In the genomic region with DNA sequence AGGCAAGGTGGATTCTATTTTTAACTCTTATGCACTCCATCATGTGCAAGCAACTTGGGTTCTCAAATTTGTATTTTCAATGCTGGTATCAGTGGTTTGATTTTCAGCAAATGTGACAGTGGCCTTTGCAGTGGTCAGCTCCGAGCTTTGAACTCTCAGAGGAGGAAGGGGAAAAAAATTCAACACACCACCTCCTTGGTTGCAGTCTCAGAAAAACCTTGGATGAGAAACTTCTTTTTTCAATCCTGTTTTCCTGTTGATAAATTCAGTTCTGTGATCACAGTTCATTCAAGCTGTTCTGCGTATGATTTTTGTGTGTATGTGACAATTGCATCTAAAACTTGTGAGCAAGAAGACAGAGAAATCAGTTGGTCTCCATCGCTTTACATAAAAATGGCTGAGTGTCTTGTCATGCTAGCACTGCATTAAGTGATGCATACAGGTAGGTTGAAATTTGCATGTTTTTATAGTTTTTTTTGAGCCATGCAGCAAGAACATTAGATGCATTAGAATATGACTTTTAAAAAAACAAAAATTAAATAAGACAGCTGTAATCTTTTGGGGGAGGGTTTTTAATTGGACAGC, we compare ENCODE assay signal across 12 cellular contexts. TPM values are rescaled to one million over a fixed set of nuclear protein-coding genes. Genes with fewer than 3 reads are reported as not detected.
DNase-seq lines count a peak whose midpoint lies in the region; ATAC-seq, FAIRE-seq and TF ChIP-seq lines count a peak whose summit lies in the region.
"Had no signal": no experiment of that assay in that cellular context is flagged by ENCODE, and none has a peak within 500 bp of the region (broad histone marks: within the 10 kb centered on the region; RNA-seq: fewer than 3 reads in every experiment).

No MANE protein-coding gene starts in this region.

- intact Hi-C loops in OCI-LY7 (cut with micrococcal nuclease; ENCODE audit: unreplicated experiment), result loop anchor here (1.0 to 10.0 kb wide), 3 partner anchors 76 to 490 kb away; a partner anchor contains a TSS

- FAIRE-seq in urothelium cell line (lab: Jason Lieb, UNC), result no peak

- H4K20me1 ChIP-seq in SK-N-SH (ENCODE audit: insufficient read depth) (no peaks in the 10 kb centered on the region), OCI-LY7 (ENCODE audit: insufficient read depth, low read length) (no peaks in the 10 kb centered on the region)

- H2AFZ ChIP-seq in SK-N-SH (ENCODE audit: low read depth) (peak overlapping the region; percentile 7; the same call in 1 of the 2 replicates), OCI-LY7 (ENCODE audit: low read length) (peak overlapping the region; percentile 98)

- no TSS peak for BruUV-seq in OCI-LY7 (replicated peaks; lab: Mats Ljungman, UMichigan)

- 0 out of 2 replicates have a peak overlapping the region, but pooled peaks have one; percentile 55 for H3K4me2 ChIP-seq in SK-N-SH
- H3K4me2 ChIP-seq in OCI-LY7 (ENCODE audit: low read length), result peak overlapping the region; percentile 78
- H3K4me2 ChIP-seq: neural progenitor cell had no signal

- H3K9ac ChIP-seq in SK-N-SH, result 0 out of 2 replicates have a peak overlapping the region, but pooled peaks have one; percentile 14
- H3K9ac ChIP-seq: neural progenitor cell had no signal

- CTCF ChIA-PET in SK-N-SH (lab: Yijun Ruan, JAX) (interaction anchor here (0.9 to 1.4 kb wide), 4 partner anchors 14 to 76 kb away, joined by 3 to 4 read pairs (median 4); no protein-coding TSS in a partner anchor), OCI-LY7 (lab: Charles Lee; ENCODE audit: unreplicated experiment) (no interaction called here)

- no peaks in the 10 kb centered on the region; the same call in 1 of the 2 replicates for H3K79me2 ChIP-seq in SK-N-SH (ENCODE audit: insufficient read depth)
- peaks cover 14% of the 10 kb centered on the region; the same call in 1 of the 2 replicates for H3K79me2 ChIP-seq in OCI-LY7 (ENCODE audit: insufficient read depth, low read depth, low read length)

- ATAC-seq in SK-N-SH treated with all-trans-retinoic acid at 6 μM for 48 hours (no peak), HG02588 (IDR thresholded peaks at IDR 0.05; ENCODE audit: unreplicated experiment) (no peak)
- ATAC-seq: Panc1 had no signal

- no peak for TF ChIP-seq RAD21 in SK-N-SH (IDR thresholded peaks at IDR 0.05; ENCODE audit: low read length)

- TF ChIP-seq EP300 in SK-N-SH (IDR thresholded peaks at IDR 0.05; ENCODE audit: borderline replicate concordance in 1 of 2, low read depth in 1 of 2, low read length in 1 of 2) (no peak), suprapubic skin (IDR thresholded peaks at IDR 0.05) (no peak)

- H3F3A ChIP-seq in SK-N-SH (replicated peaks; ENCODE audit: insufficient read depth), result peaks cover 4% of the 10 kb centered on the region

- WGBS in SK-N-SH (ENCODE audit: low lambda C conversion rate), result 83% methylated on average over 3 of the region's 3 CpGs
- WGBS in suprapubic skin, result 82% methylated on average over 3 of the region's 3 CpGs

- TF ChIP-seq POLR2A in suprapubic skin (IDR thresholded peaks at IDR 0.05), result no peak

- H3K9me3 ChIP-seq in SK-N-SH, result no peaks in the 10 kb centered on the region
- no peaks in the 10 kb centered on the region for H3K9me3 ChIP-seq in OCI-LY7 (ENCODE audit: low read length)
- no peaks in the 10 kb centered on the region for H3K9me3 ChIP-seq in suprapubic skin

- H3K36me3 ChIP-seq in SK-N-SH (replicated peaks in 1 of 2; ENCODE audit: control insufficient read depth in 1 of 2, insufficient read depth in 2 of 2, low read length in 1 of 2) (peaks cover 3 to 16% of the 10 kb centered on the region in 2 experiments), OCI-LY7 (ENCODE audit: insufficient read depth, low read length) (no peaks in the 10 kb centered on the region), suprapubic skin (no peaks in the 10 kb centered on the region)
- H3K36me3 ChIP-seq: neural progenitor cell had no signal

- H3K9me2 ChIP-seq in SK-N-SH (no peaks in the 10 kb centered on the region), OCI-LY7 (ENCODE audit: insufficient read depth, low read length) (no peaks in the 10 kb centered on the region)

- H3K27me3 ChIP-seq in SK-N-SH (ENCODE audit: insufficient read depth) (no peaks in the 10 kb centered on the region), suprapubic skin (no peaks in the 10 kb centered on the region)
- H3K27me3 ChIP-seq: neural progenitor cell had no signal

- H3K4me3 ChIP-seq in SK-N-SH (ENCODE audit: low read depth in 2 of 2, low read length in 1 of 2), result peak overlapping the region in 1 of 2 experiments; percentile 45; a peak in 2 of 4 replicates
- peak overlapping the region; percentile 71 for H3K4me3 ChIP-seq in OCI-LY7 (ENCODE audit: low read depth, low read length, poor library complexity, severe bottlenecking)
- peak overlapping the region; percentile 50 to 79 for H3K4me3 ChIP-seq in foreskin fibroblast (ENCODE audit: low read depth in 1 of 2, low read length in 2 of 2)
- H3K4me3 ChIP-seq in suprapubic skin, result peak overlapping the region; percentile 19
- H3K4me3 ChIP-seq: neural progenitor cell had no signal

- POLR2A ChIA-PET in SK-N-SH (lab: Yijun Ruan, JAX) (interaction anchor here (1.8 kb wide), 1 partner anchor 100 kb away, joined by 4 read pairs; no protein-coding TSS in a partner anchor), OCI-LY7 (lab: Charles Lee) (interaction anchor here (0.5 to 2.6 kb wide), 16 partner anchors 8 to 490 kb away, joined by 3 to 15 read pairs (median 4); a partner anchor contains a TSS)

- no peak for DNase-seq in SK-N-SH
- peak; percentile 57 for DNase-seq in OCI-LY7 (ENCODE audit: low spot score)
- DNase-seq in foreskin fibroblast, result no peak
- DNase-seq in suprapubic skin (ENCODE audit: low spot score in 2 of 2), result no peak
- DNase-seq in NOMO-1 treated with DMSO at 0.1 percent for 48 hours (lab: John Stamatoyannopoulos, UW; ENCODE audit: unreplicated experiment), result no peak
- DNase-seq in urothelium cell line (ENCODE audit: low spot score), result no peak
- DNase-seq: NCI-H2029; stimulated activated naive B cell treated with anti-CD40 and anti-IgM and Interleukin-4, amounts not matched to agents 10 μg/mL and 1 μg/mL and 100 μg/mL, for 72 hours had no signal

- TF ChIP-seq CTCF in SK-N-SH (IDR thresholded peaks at IDR 0.05) (no peak), OCI-LY7 (conservative IDR thresholded peaks at IDR 0.05; ENCODE audit: low read length) (no peak), foreskin fibroblast (IDR thresholded peaks at IDR 0.05; ENCODE audit: low read depth, low read length) (no peak), suprapubic skin (IDR thresholded peaks at IDR 0.05) (no peak)

- H3K4me1 ChIP-seq in SK-N-SH (ENCODE audit: control insufficient read depth in 1 of 2, insufficient read depth in 2 of 2, low read depth in 1 of 2, low read length in 1 of 2) (peaks cover 10 to 19% of the 10 kb centered on the region in 2 experiments; a peak in 3 of 4 replicates), OCI-LY7 (ENCODE audit: insufficient read depth, low read length, poor library complexity, severe bottlenecking) (peaks cover 36% of the 10 kb centered on the region), suprapubic skin (peaks cover 46% of the 10 kb centered on the region)

- H3K27ac ChIP-seq in SK-N-SH (ENCODE audit: low read depth in 2 of 2, low read length in 1 of 2) (peak overlapping the region in 1 of 2 experiments; percentile 94; a peak in 3 of 4 replicates), OCI-LY7 (ENCODE audit: low read depth, low read length, poor library complexity, severe bottlenecking) (peak overlapping the region; percentile 84), suprapubic skin (peak overlapping the region; percentile 75)
- H3K27ac ChIP-seq: neural progenitor cell had no signal

TF ChIP-seq in SK-N-SH, 30 proteins besides CTCF, POLR2A, EP300 and RAD21 (continues in another document):
- no peak for TF ChIP-seq SMC3 (IDR thresholded peaks at IDR 0.05; ENCODE audit: low read depth, low read length)
- no peak for TF ChIP-seq FOXJ3 (CRISPR knock-in tag; IDR thresholded peaks at IDR 0.05)
- TF ChIP-seq RCOR1 (IDR thresholded peaks at IDR 0.05; ENCODE audit: low read length), result no peak
- TF ChIP-seq YY1 (IDR thresholded peaks at IDR 0.05; ENCODE audit: low read depth), result no peak
- TF ChIP-seq FOSL2 (IDR thresholded peaks at IDR 0.05; ENCODE audit: borderline replicate concordance, low read depth), result no peak
- no peak for TF ChIP-seq MXI1 (IDR thresholded peaks at IDR 0.05; ENCODE audit: low read depth, low read length)
- TF ChIP-seq, protein P1, sequence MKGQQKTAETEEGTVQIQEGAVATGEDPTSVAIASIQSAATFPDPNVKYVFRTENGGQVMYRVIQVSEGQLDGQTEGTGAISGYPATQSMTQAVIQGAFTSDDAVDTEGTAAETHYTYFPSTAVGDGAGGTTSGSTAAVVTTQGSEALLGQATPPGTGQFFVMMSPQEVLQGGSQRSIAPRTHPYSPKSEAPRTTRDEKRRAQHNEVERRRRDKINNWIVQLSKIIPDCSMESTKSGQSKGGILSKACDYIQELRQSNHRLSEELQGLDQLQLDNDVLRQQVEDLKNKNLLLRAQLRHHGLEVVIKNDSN (IDR thresholded peaks at IDR 0.05; ENCODE audit: borderline replicate concordance, low read depth), result no peak
- TF ChIP-seq EZH2phosphoT487 (IDR thresholded peaks at IDR 0.05; ENCODE audit: borderline replicate concordance, low read depth), result no peak

TF ChIP-seq in SK-N-SH treated with all-trans-retinoic acid at 6 μM for 48 hours, 23 proteins besides CTCF, POLR2A, EP300 and RAD21 (continues in another document):
- no peak for TF ChIP-seq ZNF565 (CRISPR knock-in tag; conservative IDR thresholded peaks at IDR 0.05; ENCODE audit: low read depth)
- TF ChIP-seq PPARA (CRISPR knock-in tag; IDR thresholded peaks at IDR 0.05; ENCODE audit: borderline replicate concordance), result no peak
- no peak for TF ChIP-seq RARB (CRISPR knock-in tag; IDR thresholded peaks at IDR 0.05)
- TF ChIP-seq, protein P2, sequence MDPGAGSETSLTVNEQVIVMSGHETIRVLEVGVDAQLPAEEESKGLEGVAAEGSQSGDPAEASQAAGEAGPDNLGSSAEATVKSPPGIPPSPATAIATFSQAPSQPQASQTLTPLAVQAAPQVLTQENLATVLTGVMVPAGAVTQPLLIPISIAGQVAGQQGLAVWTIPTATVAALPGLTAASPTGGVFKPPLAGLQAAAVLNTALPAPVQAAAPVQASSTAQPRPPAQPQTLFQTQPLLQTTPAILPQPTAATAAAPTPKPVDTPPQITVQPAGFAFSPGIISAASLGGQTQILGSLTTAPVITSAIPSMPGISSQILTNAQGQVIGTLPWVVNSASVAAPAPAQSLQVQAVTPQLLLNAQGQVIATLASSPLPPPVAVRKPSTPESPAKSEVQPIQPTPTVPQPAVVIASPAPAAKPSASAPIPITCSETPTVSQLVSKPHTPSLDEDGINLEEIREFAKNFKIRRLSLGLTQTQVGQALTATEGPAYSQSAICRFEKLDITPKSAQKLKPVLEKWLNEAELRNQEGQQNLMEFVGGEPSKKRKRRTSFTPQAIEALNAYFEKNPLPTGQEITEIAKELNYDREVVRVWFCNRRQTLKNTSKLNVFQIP (CRISPR knock-in tag; IDR thresholded peaks at IDR 0.05; ENCODE audit: borderline replicate concordance, low read depth), result no peak

RNA-seq across cellular contexts. Expression of a gene that starts 19.2 kb away (rescaled TPM):
- polyA plus RNA-seq in SK-N-SH (2012; rRNA removed), result 10.1 and 11.3 TPM in 2 replicates
- 11.6 and 11.7 TPM in 2 replicates for polyA plus RNA-seq in SK-N-SH (2012; cell fraction: cytosol; rRNA removed)
- polyA plus RNA-seq in SK-N-SH (2012; cell fraction: nucleus; rRNA removed), result 20.0 and 21.9 TPM in 2 replicates
- total RNA-seq in OCI-LY7 (2014; rRNA removed; shearing (Covaris generic)), result 7.6 and 8.4 TPM in 2 replicates
- total RNA-seq in OCI-LY7 (2022), result 12.4 and 16.6 TPM in 2 replicates
- total RNA-seq in suprapubic skin, result 100 to 1,000 TPM in 1 of 4 donors, 10 to 100 TPM in 3; 65.8 to 101 (median 85.9) TPM
